In the genomic region with DNA sequence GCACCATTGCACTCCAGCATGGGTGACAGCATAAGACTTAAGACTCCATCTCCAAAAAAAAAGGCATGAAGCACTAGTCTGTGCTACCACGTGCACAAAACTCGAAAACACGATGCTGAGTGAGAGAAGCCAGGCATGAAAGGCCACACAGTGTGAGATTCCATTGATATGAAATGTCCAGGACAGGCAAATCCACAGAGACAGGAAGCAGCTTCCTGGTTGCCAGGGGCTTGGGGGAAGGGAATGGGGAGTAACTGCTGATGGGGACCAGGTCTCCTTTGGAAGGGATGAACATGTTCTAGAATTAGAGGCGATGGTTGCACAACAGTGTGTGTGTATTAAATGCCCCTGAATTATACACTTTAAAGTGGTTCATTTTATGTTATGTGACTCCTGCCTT, we compare ENCODE assay signal across 16 cellular contexts. TPM values are rescaled to one million over a fixed set of nuclear protein-coding genes. Genes with fewer than 3 reads are reported as not detected.
DNase-seq lines count a peak whose midpoint lies in the region; ATAC-seq and TF ChIP-seq lines count a peak whose summit lies in the region.
"Had no signal": no experiment of that assay in that cellular context is flagged by ENCODE, and none has a peak within 500 bp of the region (broad histone marks: within the 10 kb centered on the region; RNA-seq: fewer than 3 reads in every experiment).

No MANE protein-coding gene starts in this region.

- peaks cover 56% of the 10 kb centered on the region for H3K4me1 Mint-ChIP-seq in activated CD4-positive, alpha-beta T cell treated with anti-CD3 and anti-CD28 coated beads, Interleukin-2, amount 10 ng/mL, durations not matched to agents 24 days and 14 days
- peaks cover 8% of the 10 kb centered on the region for H3K4me1 Mint-ChIP-seq in endodermal cell
- H3K4me1 Mint-ChIP-seq in stimulated activated naive B cell treated with anti-CD40 and anti-IgM and Interleukin-4, amounts not matched to agents 10 μg/mL and 1 μg/mL and 100 μg/mL, for 72 hours = peaks cover 30 to 65% of the 10 kb centered on the region in 2 donors

- no peaks in the 10 kb centered on the region for H3K79me2 ChIP-seq in mammary epithelial cell (ENCODE audit: insufficient read depth, low read length)

- H3K4me2 ChIP-seq in mammary epithelial cell (ENCODE audit: insufficient read depth, low read depth, low read length) = no peak overlapping the region

- peak overlapping the region; percentile 49 for H3K27ac Mint-ChIP-seq in activated CD4-positive, alpha-beta T cell treated with anti-CD3 and anti-CD28 coated beads, Interleukin-2, amount 10 ng/mL, durations not matched to agents 24 days and 14 days
- no peak overlapping the region for H3K27ac Mint-ChIP-seq in endodermal cell
- H3K27ac Mint-ChIP-seq in stimulated activated naive B cell treated with anti-CD40 and anti-IgM and Interleukin-4, amounts not matched to agents 10 μg/mL and 1 μg/mL and 100 μg/mL, for 72 hours = peak overlapping the region; percentile 69
- H3K27ac Mint-ChIP-seq: activated naive CD4-positive, alpha-beta T cell treated with anti-CD3 and anti-CD28 coated beads, Interleukin-2, amount 10 ng/mL, durations not matched to agents 7 days and 5 days had no signal

- no peaks in the 10 kb centered on the region for H3K27me3 ChIP-seq in endodermal cell (ENCODE audit: control insufficient read depth, insufficient read depth, low read length, poor library complexity, severe bottlenecking)
- H3K27me3 ChIP-seq in mammary epithelial cell (ENCODE audit: insufficient read depth, low read length) = no peaks in the 10 kb centered on the region
- H3K27me3 ChIP-seq: left lung, tibial nerve had no signal

- no peaks in the 10 kb centered on the region for H3K27me3 Mint-ChIP-seq in activated CD4-positive, alpha-beta T cell treated with anti-CD3 and anti-CD28 coated beads, Interleukin-2, amount 10 ng/mL, durations not matched to agents 24 days and 14 days
- H3K27me3 Mint-ChIP-seq in endodermal cell (ENCODE audit: insufficient read depth) = no peaks in the 10 kb centered on the region
- no peaks in the 10 kb centered on the region for H3K27me3 Mint-ChIP-seq in stimulated activated naive B cell treated with anti-CD40 and anti-IgM and Interleukin-4, amounts not matched to agents 10 μg/mL and 1 μg/mL and 100 μg/mL, for 72 hours
- H3K27me3 Mint-ChIP-seq: activated naive CD4-positive, alpha-beta T cell treated with anti-CD3 and anti-CD28 coated beads, Interleukin-2, amount 10 ng/mL, durations not matched to agents 7 days and 5 days; dendritic cell treated with granulocyte-macrophage colony-stimulating factor and Interleukin-4, amounts not matched to agents 40 ng/mL and 50 ng/mL, for 4 days; T-cell had no signal

- in situ Hi-C loops in mammary epithelial cell (cut with MboI; ENCODE audit: low sequenced_read_pairs in 2 of 2) = no loop called here

- intact Hi-C loops in activated CD4-positive, alpha-beta T cell treated with anti-CD3 and anti-CD28 coated beads, Interleukin-2, amount 10 ng/mL, durations not matched to agents 24 days and 14 days (cut with micrococcal nuclease) = loop anchor here (10.0 kb wide), 1 partner anchor 293 kb away; a partner anchor contains a TSS
- intact Hi-C loops in mammary epithelial cell (cut with micrococcal nuclease) = no loop called here

- dilution Hi-C loops in mammary epithelial cell (cut with HindIII; ENCODE audit: low sequenced_read_pairs) = no loop called here

- H3K9ac ChIP-seq in endodermal cell (ENCODE audit: extremely low read depth, low read length, poor library complexity, severe bottlenecking) (no peak overlapping the region), mammary epithelial cell (ENCODE audit: insufficient read depth, low read length) (no peak overlapping the region)

- H3K4me3 ChIP-seq in endodermal cell (ENCODE audit: low read length) = no peak overlapping the region
- H3K4me3 ChIP-seq in mammary epithelial cell (replicated peaks in 1 of 3; ENCODE audit: insufficient read depth in 1 of 3, low read depth in 2 of 3, low read length in 3 of 3) = no peak overlapping the region
- H3K4me3 ChIP-seq: left lung, tibial nerve had no signal

- ATAC-seq in stimulated activated naive B cell treated with anti-CD40 and anti-IgM and Interleukin-4, amounts not matched to agents 10 μg/mL and 1 μg/mL and 100 μg/mL, for 72 hours (replicated peaks) = no peak
- no peak for ATAC-seq in HG03378 (IDR thresholded peaks at IDR 0.05; ENCODE audit: unreplicated experiment)
- ATAC-seq: left lung, T-cell had no signal

- CTCF ChIA-PET in mammary epithelial cell (lab: Charles Lee; ENCODE audit: low non-redundant PET) = no interaction called here

- no peak for DNase-seq in activated CD4-positive, alpha-beta T cell treated with anti-CD3 and anti-CD28 coated beads, Interleukin-2, amount 10 ng/mL, durations not matched to agents 24 days and 14 days
- no peak for DNase-seq in activated CD4-positive, alpha-beta T cell treated with anti-CD3 and anti-CD28 coated beads for 4 hours
- peak; percentile 16 for DNase-seq in RPMI7951 (ENCODE audit: low read depth)
- peak; percentile 32 for DNase-seq in endodermal cell
- no peak for DNase-seq in stimulated activated naive B cell treated with anti-CD40 and anti-IgM and Interleukin-4, amounts not matched to agents 10 μg/mL and 1 μg/mL and 100 μg/mL, for 72 hours
- no peak for DNase-seq in SHP77 treated with DMSO at 0.1 percent for 48 hours (lab: John Stamatoyannopoulos, UW)
- no peak for DNase-seq in mammary epithelial cell
- DNase-seq: activated naive CD4-positive, alpha-beta T cell treated with anti-CD3 and anti-CD28 coated beads, Interleukin-2, amount 10 ng/mL, durations not matched to agents 7 days and 5 days; left lung; NCI-H1694; NCI-H345; T-cell had no signal

- H3K36me3 Mint-ChIP-seq in activated CD4-positive, alpha-beta T cell treated with anti-CD3 and anti-CD28 coated beads, Interleukin-2, amount 10 ng/mL, durations not matched to agents 24 days and 14 days (ENCODE audit: low read depth) = peaks cover 27% of the 10 kb centered on the region
- no peaks in the 10 kb centered on the region for H3K36me3 Mint-ChIP-seq in endodermal cell (ENCODE audit: low read depth)
- H3K36me3 Mint-ChIP-seq in stimulated activated naive B cell treated with anti-CD40 and anti-IgM and Interleukin-4, amounts not matched to agents 10 μg/mL and 1 μg/mL and 100 μg/mL, for 72 hours = peaks cover 15 to 29% of the 10 kb centered on the region in 2 donors
- H3K36me3 Mint-ChIP-seq: T-cell had no signal

- H3K27ac ChIP-seq in endodermal cell (ENCODE audit: low read depth, low read length) (no peak overlapping the region), mammary epithelial cell (ENCODE audit: insufficient read depth, low read depth, low read length) (no peak overlapping the region)
- H3K27ac ChIP-seq: epithelial cell of prostate had no signal

- H3K4me1 ChIP-seq in endodermal cell (ENCODE audit: control insufficient read depth, insufficient read depth, low read length) = no peaks in the 10 kb centered on the region
- H3K4me1 ChIP-seq in mammary epithelial cell (ENCODE audit: insufficient read depth, low read length) = peaks cover 15% of the 10 kb centered on the region

- H3K4me3 Mint-ChIP-seq in activated CD4-positive, alpha-beta T cell treated with anti-CD3 and anti-CD28 coated beads, Interleukin-2, amount 10 ng/mL, durations not matched to agents 24 days and 14 days = no peak overlapping the region
- no peak overlapping the region for H3K4me3 Mint-ChIP-seq in endodermal cell
- no peak overlapping the region for H3K4me3 Mint-ChIP-seq in stimulated activated naive B cell treated with anti-CD40 and anti-IgM and Interleukin-4, amounts not matched to agents 10 μg/mL and 1 μg/mL and 100 μg/mL, for 72 hours
- H3K4me3 Mint-ChIP-seq: activated naive CD4-positive, alpha-beta T cell treated with anti-CD3 and anti-CD28 coated beads, Interleukin-2, amount 10 ng/mL, durations not matched to agents 7 days and 5 days; dendritic cell treated with granulocyte-macrophage colony-stimulating factor and Interleukin-4, amounts not matched to agents 40 ng/mL and 50 ng/mL, for 4 days had no signal

- no peak overlapping the region for H2AFZ ChIP-seq in mammary epithelial cell (ENCODE audit: low read depth, low read length)

- WGBS in endodermal cell (ENCODE audit: insufficient coverage in 1 of 2, insufficient read length in 1 of 2), 2 experiments = 69 to 76% methylated on average over 4 of the region's 4 CpGs
- WGBS in mammary epithelial cell (ENCODE audit: low coverage, missing lambda C conversion rate) = 75% methylated on average over 4 of the region's 4 CpGs

- H3K9me3 ChIP-seq in endodermal cell (ENCODE audit: control insufficient read depth, low read length) (no peaks in the 10 kb centered on the region), mammary epithelial cell (replicated peaks; ENCODE audit: insufficient read depth, low read length) (no peaks in the 10 kb centered on the region)
- H3K9me3 ChIP-seq: left lung, tibial nerve had no signal

- no TSS peak for BruUV-seq in mammary epithelial cell (replicated peaks; lab: Mats Ljungman, UMichigan)

- TF ChIP-seq CTCF in endodermal cell (conservative IDR thresholded peaks at IDR 0.05) = no peak
- TF ChIP-seq CTCF in mammary epithelial cell (conservative IDR thresholded peaks at IDR 0.05 in 1 of 2, IDR thresholded peaks at IDR 0.05 in 1 of 2; ENCODE audit: extremely low read depth in 1 of 2, insufficient read depth in 1 of 2, low read depth in 1 of 2, low read length in 2 of 2) = no peak

- peaks cover 15% of the 10 kb centered on the region for H3K9me3 Mint-ChIP-seq in activated CD4-positive, alpha-beta T cell treated with anti-CD3 and anti-CD28 coated beads, Interleukin-2, amount 10 ng/mL, durations not matched to agents 24 days and 14 days
- no peaks in the 10 kb centered on the region for H3K9me3 Mint-ChIP-seq in endodermal cell
- peaks cover 5% of the 10 kb centered on the region in 2 donors for H3K9me3 Mint-ChIP-seq in stimulated activated naive B cell treated with anti-CD40 and anti-IgM and Interleukin-4, amounts not matched to agents 10 μg/mL and 1 μg/mL and 100 μg/mL, for 72 hours
- H3K9me3 Mint-ChIP-seq: activated naive CD4-positive, alpha-beta T cell treated with anti-CD3 and anti-CD28 coated beads, Interleukin-2, amount 10 ng/mL, durations not matched to agents 7 days and 5 days; T-cell had no signal

- H3K36me3 ChIP-seq in endodermal cell (ENCODE audit: control insufficient read depth, insufficient read depth, low read length) (no peaks in the 10 kb centered on the region), mammary epithelial cell (ENCODE audit: insufficient read depth, low read length) (no peaks in the 10 kb centered on the region)
- H3K36me3 ChIP-seq: left lung, tibial nerve had no signal

- H4K20me1 ChIP-seq in mammary epithelial cell (ENCODE audit: insufficient read depth, low read length) = no peaks in the 10 kb centered on the region

RNA-seq across cellular contexts. Expression of a gene that starts 15.9 kb away (rescaled TPM):
- 382 and 413 TPM in 2 replicates for total RNA-seq in activated CD4-positive, alpha-beta T cell treated with anti-CD3 and anti-CD28 coated beads, Interleukin-2, amount 10 ng/mL, durations not matched to agents 24 days and 14 days
- total RNA-seq in RPMI7951 (2014; rRNA removed; shearing (Covaris generic)) = 22.0 and 60.8 TPM in 2 replicates
- total RNA-seq in endodermal cell (100 to 1,000 TPM; 112 to 148 TPM), mammary epithelial cell (10 to 100 TPM; 59.6 to 74.0 TPM)
- polyA plus RNA-seq in endodermal cell (2013, experiment 1 of 2) = 255 TPM
- polyA plus RNA-seq in endodermal cell (2013, experiment 2 of 2) = 262 TPM
- 30.0 TPM for polyA plus RNA-seq in mammary epithelial cell
- 4.4 TPM for polyA minus RNA-seq in mammary epithelial cell

RNA-seq across cellular contexts. Expression of a gene that starts 23.1 kb away (rescaled TPM):
- 2.3 and 3.0 TPM in 2 replicates for total RNA-seq in activated CD4-positive, alpha-beta T cell treated with anti-CD3 and anti-CD28 coated beads, Interleukin-2, amount 10 ng/mL, durations not matched to agents 24 days and 14 days
- 0.29 and 0.36 TPM in 2 replicates for total RNA-seq in RPMI7951 (2014; rRNA removed; shearing (Covaris generic))
- 1 to 10 TPM; 2.4 to 3.3 TPM for total RNA-seq in endodermal cell
- 3.2 TPM for polyA plus RNA-seq in endodermal cell (2013, experiment 1 of 2)
- 2.7 TPM for polyA plus RNA-seq in endodermal cell (2013, experiment 2 of 2)
- total RNA-seq in mammary epithelial cell = under 1 TPM; 0.19 to 0.50 TPM
- polyA plus RNA-seq in mammary epithelial cell = 0.03 TPM
- polyA minus RNA-seq in mammary epithelial cell = not detected

RNA-seq across cellular contexts. Expression of a gene that starts 25.6 kb away (rescaled TPM):
- 217 and 225 TPM in 2 replicates for total RNA-seq in activated CD4-positive, alpha-beta T cell treated with anti-CD3 and anti-CD28 coated beads, Interleukin-2, amount 10 ng/mL, durations not matched to agents 24 days and 14 days
- total RNA-seq in RPMI7951 (2014; rRNA removed; shearing (Covaris generic)) = 385 and 496 TPM in 2 replicates
- 100 to 1,000 TPM; 252 to 276 TPM for total RNA-seq in endodermal cell
- 273 TPM for polyA plus RNA-seq in endodermal cell (2013, experiment 1 of 2)
- polyA plus RNA-seq in endodermal cell (2013, experiment 2 of 2) = 240 TPM
- total RNA-seq in mammary epithelial cell = 100 to 1,000 TPM; 127 to 182 TPM
- 215 TPM for polyA plus RNA-seq in mammary epithelial cell
- 63.3 TPM for polyA minus RNA-seq in mammary epithelial cell

RNA-seq across cellular contexts. Expression of a gene that starts 43.1 kb away (rescaled TPM):
- total RNA-seq in activated CD4-positive, alpha-beta T cell treated with anti-CD3 and anti-CD28 coated beads, Interleukin-2, amount 10 ng/mL, durations not matched to agents 24 days and 14 days = 14.6 and 18.5 TPM in 2 replicates
- 10.7 and 11.9 TPM in 2 replicates for total RNA-seq in RPMI7951 (2014; rRNA removed; shearing (Covaris generic))
- total RNA-seq in endodermal cell (1 to 10 TPM; 7.7 to 9.0 TPM), mammary epithelial cell (10 to 100 TPM; 16.3 to 18.7 TPM)
- polyA plus RNA-seq in endodermal cell (2013, experiment 1 of 2) = 56.3 TPM
- polyA plus RNA-seq in endodermal cell (2013, experiment 2 of 2) = 66.8 TPM
- 4.5 TPM for polyA plus RNA-seq in mammary epithelial cell
- polyA minus RNA-seq in mammary epithelial cell = 7.3 TPM

Comparison
In these comparisons a context has a peak if more than half of its experiments do, and no peak if none do; other contexts are left out.
1. DNase-seq: peak in RPMI7951 (single experiment) and endodermal cell (single experiment); none in activated CD4-positive, alpha-beta T cell treated with anti-CD3 and anti-CD28 coated beads, Interleukin-2, amount 10 ng/mL, durations not matched to agents 24 days and 14 days (single experiment), activated CD4-positive, alpha-beta T cell treated with anti-CD3 and anti-CD28 coated beads for 4 hours (0 of 2), stimulated activated naive B cell treated with anti-CD40 and anti-IgM and Interleukin-4, amounts not matched to agents 10 μg/mL and 1 μg/mL and 100 μg/mL, for 72 hours (single experiment), SHP77 treated with DMSO at 0.1 percent for 48 hours (single experiment) and mammary epithelial cell (single experiment).